ENCODE assay signal across 14 cellular contexts in the genomic region with DNA sequence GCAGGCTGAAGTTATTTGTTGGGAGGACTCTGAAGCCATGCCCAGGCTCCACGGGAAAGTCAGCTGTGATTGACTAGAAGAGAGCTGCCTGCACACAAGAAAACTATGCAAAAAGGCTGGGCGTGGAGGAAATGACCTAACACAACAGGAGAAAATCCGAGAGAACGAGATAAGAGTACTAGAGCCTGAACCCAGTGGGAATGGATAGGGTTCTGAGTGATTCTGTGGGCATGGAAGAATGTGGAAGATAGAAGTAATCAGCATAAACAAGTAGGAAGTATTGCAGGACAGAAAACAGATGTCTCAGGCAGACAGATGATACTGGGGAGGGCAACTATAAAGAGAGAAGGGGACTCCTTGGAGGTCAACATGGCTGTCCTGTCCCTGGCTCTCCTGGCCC. TPM values are rescaled to one million over a fixed set of nuclear protein-coding genes. Genes with fewer than 3 reads are reported as not detected.
DNase-seq lines count a peak whose midpoint lies in the region; ATAC-seq and TF ChIP-seq lines count a peak whose summit lies in the region.
"Had no signal": no experiment of that assay in that cellular context is flagged by ENCODE, and none has a peak within 500 bp of the region (broad histone marks: within the 10 kb centered on the region; RNA-seq: fewer than 3 reads in every experiment).

No MANE protein-coding gene starts in this region.

- TF ChIP-seq CTCF in choroid plexus epithelial cell (conservative IDR thresholded peaks at IDR 0.05; ENCODE audit: low read depth, low read length) (no peak), type B pancreatic cell (conservative IDR thresholded peaks at IDR 0.05) (no peak)

- DNase-seq in M059J (ENCODE audit: low read depth), result peak; percentile 29
- peak; percentile 84 for DNase-seq in choroid plexus epithelial cell (ENCODE audit: low read depth)
- peak; percentile 78 for DNase-seq in hepatic stellate cell (ENCODE audit: low spot score)
- no peak for DNase-seq in type B pancreatic cell (ENCODE audit: extremely low spot score, unreplicated experiment)
- DNase-seq in naive thymus-derived CD8-positive, alpha-beta T cell, result no peak
- no peak for DNase-seq in globus pallidus (ENCODE audit: low spot score)
- no peak for DNase-seq in stimulated activated CD4-positive, alpha-beta T cell treated with anti-CD3 and anti-CD28 coated beads, Interleukin-4, amount 100 ng/mL, for 24 hours
- DNase-seq in NCI-H82 treated with DMSO at 0.1 percent for 48 hours (lab: John Stamatoyannopoulos, UW; ENCODE audit: unreplicated experiment), result no peak
- DNase-seq: H9, NCI-H146, NCI-H748 treated with DMSO at 0.1 percent for 48 hours had no signal

- H3K27me3 Mint-ChIP-seq in type B pancreatic cell, result no peaks in the 10 kb centered on the region
- H3K27me3 Mint-ChIP-seq in naive thymus-derived CD8-positive, alpha-beta T cell, result no peaks in the 10 kb centered on the region
- H3K27me3 Mint-ChIP-seq: natural killer cell treated with Interleukin-12 subunit alpha and Interleukin-12 subunit beta and Interleukin-15 and Interleukin-18, amount 100 ng/mL, for 72 hours had no signal

- H3K4me1 Mint-ChIP-seq in type B pancreatic cell (ENCODE audit: unreplicated experiment), result peaks cover 18% of the 10 kb centered on the region
- H3K4me1 Mint-ChIP-seq in naive thymus-derived CD8-positive, alpha-beta T cell, result no peaks in the 10 kb centered on the region
- H3K4me1 Mint-ChIP-seq: H9, WTC11 had no signal

- H3K4me3 ChIP-seq in choroid plexus epithelial cell (ENCODE audit: low read depth, low read length), result no peak overlapping the region
- H3K4me3 ChIP-seq: GM12878 had no signal

- no peak for ATAC-seq in naive thymus-derived CD8-positive, alpha-beta T cell
- ATAC-seq: GM12878; natural killer cell treated with Interleukin-12 subunit alpha and Interleukin-12 subunit beta and Interleukin-15 and Interleukin-18, amount 100 ng/mL, for 72 hours; WTC11 had no signal

- H3K9me3 Mint-ChIP-seq in type B pancreatic cell, result peaks cover 8% of the 10 kb centered on the region
- no peaks in the 10 kb centered on the region for H3K9me3 Mint-ChIP-seq in naive thymus-derived CD8-positive, alpha-beta T cell
- H3K9me3 Mint-ChIP-seq: natural killer cell treated with Interleukin-12 subunit alpha and Interleukin-12 subunit beta and Interleukin-15 and Interleukin-18, amount 100 ng/mL, for 72 hours had no signal

- POLR2A ChIA-PET in naive thymus-derived CD8-positive, alpha-beta T cell (lab: Charles Lee), result no interaction called here

- H3K4me3 Mint-ChIP-seq in type B pancreatic cell, result no peak overlapping the region
- no peak overlapping the region for H3K4me3 Mint-ChIP-seq in naive thymus-derived CD8-positive, alpha-beta T cell
- H3K4me3 Mint-ChIP-seq: H9; natural killer cell treated with Interleukin-12 subunit alpha and Interleukin-12 subunit beta and Interleukin-15 and Interleukin-18, amount 100 ng/mL, for 72 hours; WTC11 had no signal

- peak overlapping the region; percentile 93 for H3K27ac Mint-ChIP-seq in type B pancreatic cell
- H3K27ac Mint-ChIP-seq in naive thymus-derived CD8-positive, alpha-beta T cell, result peak overlapping the region in 1 of 10 donors; percentile 85
- H3K27ac Mint-ChIP-seq: H9; natural killer cell treated with Interleukin-12 subunit alpha and Interleukin-12 subunit beta and Interleukin-15 and Interleukin-18, amount 100 ng/mL, for 72 hours; WTC11 had no signal

- H3K36me3 Mint-ChIP-seq in type B pancreatic cell, result peaks cover 14% of the 10 kb centered on the region
- H3K36me3 Mint-ChIP-seq in naive thymus-derived CD8-positive, alpha-beta T cell, result no peaks in the 10 kb centered on the region
- H3K36me3 Mint-ChIP-seq: natural killer cell treated with Interleukin-12 subunit alpha and Interleukin-12 subunit beta and Interleukin-15 and Interleukin-18, amount 100 ng/mL, for 72 hours; WTC11 had no signal

RNA-seq across cellular contexts. Expression of a gene that starts 12.1 kb away (rescaled TPM):
- 137 and 159 TPM in 2 replicates for total RNA-seq in M059J (2014; rRNA removed; shearing (Covaris generic))
- 30.2 and 59.3 TPM in 2 replicates for total RNA-seq in type B pancreatic cell (ENCODE audit: low replicate concordance)
- total RNA-seq in naive thymus-derived CD8-positive, alpha-beta T cell, result 10 to 100 TPM; 29.1 to 30.7 TPM
- polyA plus RNA-seq in naive thymus-derived CD8-positive, alpha-beta T cell, result 10 to 100 TPM; 51.0 to 56.1 (median 54.0) TPM

Comparison
In these comparisons a context has a peak if more than half of its experiments do, and no peak if none do; other contexts are left out.
1. DNase-seq: peak in M059J (single experiment), choroid plexus epithelial cell (single experiment) and hepatic stellate cell (single experiment); none in type B pancreatic cell (single experiment), naive thymus-derived CD8-positive, alpha-beta T cell (0 of 10), globus pallidus (single experiment), stimulated activated CD4-positive, alpha-beta T cell treated with anti-CD3 and anti-CD28 coated beads, Interleukin-4, amount 100 ng/mL, for 24 hours (single experiment) and NCI-H82 treated with DMSO at 0.1 percent for 48 hours (single experiment).